ENCODE assay signal across 1 cellular context in genomic region chr16:84593825-84594724, GRCh38.
A peak's percentile ranks its signal among the peaks of the same experiment; 100 is the strongest.
TF ChIP-seq lines count a peak whose summit lies in the region.

No MANE protein-coding gene starts in this region.

TF ChIP-seq in K562, 482 proteins besides CTCF, POLR2A, EP300 and RAD21 (continued from another document and continues in another):
- TF ChIP-seq CEBPG (CRISPR knock-in tag; IDR thresholded peaks at IDR 0.05) (peak; percentile 72; the same call in 1 of the 2 replicates), CEBPG (tag; conservative IDR thresholded peaks at IDR 0.05 in 1 of 2, IDR thresholded peaks at IDR 0.05 in 1 of 2) (peak in 1 of 2 experiments; percentile 67; a peak in 2 of 4 replicates), NR3C1 (CRISPR knock-in tag; IDR thresholded peaks at IDR 0.05) (no peak), TAL1 (IDR thresholded peaks at IDR 0.05) (peak; percentile 56; the same call in 1 of the 2 replicates), MYNN (IDR thresholded peaks at IDR 0.05) (no peak; the same call in 1 of the 2 replicates), MYNN (CRISPR knock-in tag; IDR thresholded peaks at IDR 0.05) (no peak), MIER1 (IDR thresholded peaks at IDR 0.05; ENCODE audit: low read depth) (no peak), RUNX1 (IDR thresholded peaks at IDR 0.05; ENCODE audit: low read depth) (no peak), HNRNPLL (IDR thresholded peaks at IDR 0.05; ENCODE audit: low read depth, low read length, poor library complexity, severe bottlenecking) (peak; percentile 85), DPF2 (IDR thresholded peaks at IDR 0.05) (peak; percentile 94), ZNF384 (IDR thresholded peaks at IDR 0.05; ENCODE audit: low read depth, low read length) (no peak), ZNF395 (CRISPR knock-in tag; IDR thresholded peaks at IDR 0.05) (peak; percentile 83), ZNF449 (CRISPR knock-in tag; IDR thresholded peaks at IDR 0.05) (no peak), KLF13 (tag; IDR thresholded peaks at IDR 0.05; ENCODE audit: borderline replicate concordance, low read depth) (peak; percentile 7), NONO (IDR thresholded peaks at IDR 0.05; ENCODE audit: low read depth in 2 of 2, low read length in 1 of 2) (peak in 1 of 2 experiments; percentile 70; a peak in 1 of 4 replicates), ZNF232 (CRISPR knock-in tag; IDR thresholded peaks at IDR 0.05) (no peak), TAF1 (IDR thresholded peaks at IDR 0.05; ENCODE audit: control insufficient read depth, extremely low read depth, insufficient read depth, low read length, severe bottlenecking) (no peak), ZNF551 (CRISPR knock-in tag; IDR thresholded peaks at IDR 0.05) (no peak), ZC3H8 (IDR thresholded peaks at IDR 0.05) (no peak), GTF2B (IDR thresholded peaks at IDR 0.05; ENCODE audit: extremely low read depth, insufficient read length) (no peak), GTF2F1 (IDR thresholded peaks at IDR 0.05; ENCODE audit: low read depth, low read length) (no peak), SNRNP70 (optimal IDR thresholded peaks at IDR 0.05; ENCODE audit: low read depth, low read length) (no peak), PKNOX1 (IDR thresholded peaks at IDR 0.05) (peak; percentile 93), RREB1 (CRISPR knock-in tag; IDR thresholded peaks at IDR 0.05) (no peak), U2AF1 (optimal IDR thresholded peaks at IDR 0.05; ENCODE audit: low read depth, low read length) (no peak), ATF3 (IDR thresholded peaks at IDR 0.05) (peak; percentile 83; the same call in 1 of the 2 replicates), ATF3 (CRISPR knock-in tag; conservative IDR thresholded peaks at IDR 0.05) (peak; percentile 73; the same call in 1 of the 2 replicates), DACH1 (IDR thresholded peaks at IDR 0.05; ENCODE audit: partially characterized antibody) (no peak), TSC22D4 (tag; IDR thresholded peaks at IDR 0.05) (no peak), LCOR (CRISPR knock-in tag; IDR thresholded peaks at IDR 0.05) (peak; percentile 86; the same call in 1 of the 2 replicates), ZBTB7A (IDR thresholded peaks at IDR 0.05; ENCODE audit: borderline replicate concordance, control insufficient read depth, low read depth, low read length) (no peak), L3MBTL2 (IDR thresholded peaks at IDR 0.05) (peak; percentile 89), ZKSCAN1 (IDR thresholded peaks at IDR 0.05; ENCODE audit: low read depth, low read length) (0 out of 2 replicates have a peak, but pooled peaks have one; percentile 9), PCBP1 (IDR thresholded peaks at IDR 0.05; ENCODE audit: low read depth, low read length, poor library complexity, severe bottlenecking) (no peak), ZNF668 (CRISPR knock-in tag; IDR thresholded peaks at IDR 0.05) (peak; percentile 8; the same call in 1 of the 2 replicates), SUPT5H (IDR thresholded peaks at IDR 0.05) (no peak), ZNF217 (CRISPR knock-in tag; IDR thresholded peaks at IDR 0.05) (no peak), FOSL1 (tag; conservative IDR thresholded peaks at IDR 0.05) (peak; percentile 83)
- TF ChIP-seq, protein P1, sequence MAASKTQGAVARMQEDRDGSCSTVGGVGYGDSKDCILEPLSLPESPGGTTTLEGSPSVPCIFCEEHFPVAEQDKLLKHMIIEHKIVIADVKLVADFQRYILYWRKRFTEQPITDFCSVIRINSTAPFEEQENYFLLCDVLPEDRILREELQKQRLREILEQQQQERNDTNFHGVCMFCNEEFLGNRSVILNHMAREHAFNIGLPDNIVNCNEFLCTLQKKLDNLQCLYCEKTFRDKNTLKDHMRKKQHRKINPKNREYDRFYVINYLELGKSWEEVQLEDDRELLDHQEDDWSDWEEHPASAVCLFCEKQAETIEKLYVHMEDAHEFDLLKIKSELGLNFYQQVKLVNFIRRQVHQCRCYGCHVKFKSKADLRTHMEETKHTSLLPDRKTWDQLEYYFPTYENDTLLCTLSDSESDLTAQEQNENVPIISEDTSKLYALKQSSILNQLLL (CRISPR knock-in tag; IDR thresholded peaks at IDR 0.05; ENCODE audit: borderline replicate concordance): no peak
- TF ChIP-seq, protein P2, sequence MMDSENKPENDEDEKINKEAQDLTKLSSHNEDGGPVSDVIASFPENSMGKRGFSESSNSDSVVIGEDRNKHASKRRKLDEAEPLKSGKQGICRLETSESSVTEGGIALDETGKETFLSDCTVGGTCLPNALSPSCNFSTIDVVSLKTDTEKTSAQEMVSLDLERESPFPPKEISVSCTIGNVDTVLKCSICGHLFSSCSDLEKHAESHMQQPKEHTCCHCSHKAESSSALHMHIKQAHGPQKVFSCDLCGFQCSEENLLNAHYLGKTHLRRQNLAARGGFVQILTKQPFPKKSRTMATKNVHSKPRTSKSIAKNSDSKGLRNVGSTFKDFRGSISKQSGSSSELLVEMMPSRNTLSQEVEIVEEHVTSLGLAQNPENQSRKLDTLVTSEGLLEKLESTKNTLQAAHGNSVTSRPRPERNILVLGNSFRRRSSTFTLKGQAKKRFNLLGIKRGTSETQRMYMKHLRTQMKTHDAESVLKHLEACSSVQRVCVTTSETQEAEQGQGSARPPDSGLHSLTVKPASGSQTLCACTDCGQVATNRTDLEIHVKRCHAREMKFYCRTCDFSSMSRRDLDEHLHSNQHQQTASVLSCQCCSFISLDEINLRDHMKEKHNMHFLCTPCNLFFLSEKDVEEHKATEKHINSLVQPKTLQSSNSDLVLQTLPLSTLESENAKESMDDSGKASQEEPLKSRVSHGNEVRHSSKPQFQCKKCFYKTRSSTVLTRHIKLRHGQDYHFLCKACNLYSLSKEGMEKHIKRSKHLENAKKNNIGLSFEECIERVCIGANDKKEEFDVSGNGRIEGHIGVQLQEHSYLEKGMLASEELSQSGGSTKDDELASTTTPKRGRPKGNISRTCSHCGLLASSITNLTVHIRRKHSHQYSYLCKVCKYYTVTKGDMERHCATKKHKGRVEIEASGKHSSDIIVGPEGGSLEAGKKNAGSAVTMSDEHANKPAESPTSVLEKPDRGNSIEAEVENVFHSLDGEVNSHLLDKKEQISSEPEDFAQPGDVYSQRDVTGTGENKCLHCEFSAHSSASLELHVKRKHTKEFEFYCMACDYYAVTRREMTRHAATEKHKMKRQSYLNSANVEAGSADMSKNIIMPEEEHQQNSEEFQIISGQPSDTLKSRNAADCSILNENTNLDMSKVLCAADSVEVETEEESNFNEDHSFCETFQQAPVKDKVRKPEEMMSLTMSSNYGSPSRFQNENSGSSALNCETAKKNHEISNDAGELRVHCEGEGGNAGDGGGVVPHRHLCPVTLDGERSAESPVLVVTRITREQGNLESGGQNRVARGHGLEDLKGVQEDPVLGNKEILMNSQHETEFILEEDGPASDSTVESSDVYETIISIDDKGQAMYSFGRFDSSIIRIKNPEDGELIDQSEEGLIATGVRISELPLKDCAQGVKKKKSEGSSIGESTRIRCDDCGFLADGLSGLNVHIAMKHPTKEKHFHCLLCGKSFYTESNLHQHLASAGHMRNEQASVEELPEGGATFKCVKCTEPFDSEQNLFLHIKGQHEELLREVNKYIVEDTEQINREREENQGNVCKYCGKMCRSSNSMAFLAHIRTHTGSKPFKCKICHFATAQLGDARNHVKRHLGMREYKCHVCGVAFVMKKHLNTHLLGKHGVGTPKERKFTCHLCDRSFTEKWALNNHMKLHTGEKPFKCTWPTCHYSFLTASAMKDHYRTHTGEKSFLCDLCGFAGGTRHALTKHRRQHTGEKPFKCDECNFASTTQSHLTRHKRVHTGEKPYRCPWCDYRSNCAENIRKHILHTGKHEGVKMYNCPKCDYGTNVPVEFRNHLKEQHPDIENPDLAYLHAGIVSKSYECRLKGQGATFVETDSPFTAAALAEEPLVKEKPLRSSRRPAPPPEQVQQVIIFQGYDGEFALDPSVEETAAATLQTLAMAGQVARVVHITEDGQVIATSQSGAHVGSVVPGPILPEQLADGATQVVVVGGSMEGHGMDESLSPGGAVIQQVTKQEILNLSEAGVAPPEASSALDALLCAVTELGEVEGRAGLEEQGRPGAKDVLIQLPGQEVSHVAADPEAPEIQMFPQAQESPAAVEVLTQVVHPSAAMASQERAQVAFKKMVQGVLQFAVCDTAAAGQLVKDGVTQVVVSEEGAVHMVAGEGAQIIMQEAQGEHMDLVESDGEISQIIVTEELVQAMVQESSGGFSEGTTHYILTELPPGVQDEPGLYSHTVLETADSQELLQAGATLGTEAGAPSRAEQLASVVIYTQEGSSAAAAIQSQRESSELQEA (IDR thresholded peaks at IDR 0.05; ENCODE audit: low read depth): no peak
